Comparison of ENCODE assay signal across 37 cellular contexts in genomic region chr19:45351401-45351952, GRCh38. TPM values are rescaled to one million over a fixed set of nuclear protein-coding genes. Genes with fewer than 3 reads are reported as not detected.
"Had no signal": no experiment of that assay in that cellular context is flagged by ENCODE, and none has a peak within 500 bp of the region (broad histone marks: within the 10 kb centered on the region; RNA-seq: fewer than 3 reads in every experiment).

No MANE protein-coding gene starts in this region.

- H3K4me3 ChIP-seq: PC-9, SJSA1 had no signal

- H3K27me3 Mint-ChIP-seq: activated CD4-positive, alpha-beta T cell treated with anti-CD3 and anti-CD28 coated beads for 36 hours; activated CD4-positive, alpha-beta T cell treated with anti-CD3 and anti-CD28 coated beads, Interleukin-2, amount 10 ng/mL, durations not matched to agents 7 days and 5 days had no signal

- FAIRE-seq: TTC549 had no signal

- H3K4me1 ChIP-seq: SJSA1 had no signal

- H3K4me3 Mint-ChIP-seq: activated CD4-positive, alpha-beta T cell treated with anti-CD3 and anti-CD28 coated beads for 36 hours; activated CD4-positive, alpha-beta T cell treated with anti-CD3 and anti-CD28 coated beads, Interleukin-2, amount 10 ng/mL, durations not matched to agents 7 days and 5 days; activated CD8-positive, alpha-beta T cell treated with anti-CD3 and anti-CD28 coated beads, Interleukin-2, amount 10 ng/mL, durations not matched to agents 7 days and 5 days; activated naive CD8-positive, alpha-beta T cell treated with anti-CD3 and anti-CD28 coated beads for 36 hours; activated T-cell treated with anti-CD3 and anti-CD28 coated beads, Interleukin-2, amount 50 U/mL, for 4 hours; activated T-helper 1 cell treated with anti-CD3 and anti-CD28 coated beads, Interleukin-12 subunit alpha, Interleukin-12 subunit beta, Interleukin-2, Interleukin-4 antibody, amounts not matched to agents 30 ng/mL and 10 ng/mL and 1 ng/mL, durations not matched to agents 14 hours and 24 hours and 36 hours; T-helper 1 cell treated with Interleukin-12 subunit alpha and Interleukin-12 subunit beta and Interleukin-4 antibody, amounts not matched to agents 30 μg/mL and 1 μg/mL, for 36 hours; T-helper 2 cell treated with Interferon-gamma antibody and Interleukin-4, amounts not matched to agents 5 μg/mL and 100 μg/mL, for 36 hours; WTC11 had no signal

- H3K9me3 ChIP-seq: SK-N-SH had no signal

- H3K4me1 Mint-ChIP-seq: activated CD4-positive, alpha-beta T cell treated with anti-CD3 and anti-CD28 coated beads for 36 hours; activated CD4-positive, alpha-beta T cell treated with anti-CD3 and anti-CD28 coated beads, Interleukin-2, amount 10 ng/mL, durations not matched to agents 7 days and 5 days; activated naive CD8-positive, alpha-beta T cell treated with anti-CD3 and anti-CD28 coated beads for 36 hours had no signal

- H3K27ac Mint-ChIP-seq: activated CD4-positive, alpha-beta T cell treated with anti-CD3 and anti-CD28 coated beads for 36 hours; activated CD4-positive, alpha-beta T cell treated with anti-CD3 and anti-CD28 coated beads, Interleukin-2, amount 10 ng/mL, durations not matched to agents 7 days and 5 days; activated CD8-positive, alpha-beta T cell treated with anti-CD3 and anti-CD28 coated beads, Interleukin-2, amount 10 ng/mL, durations not matched to agents 7 days and 5 days; activated naive CD8-positive, alpha-beta T cell treated with anti-CD3 and anti-CD28 coated beads for 36 hours; activated T-helper 1 cell treated with anti-CD3 and anti-CD28 coated beads, Interleukin-12 subunit alpha, Interleukin-12 subunit beta, Interleukin-2, Interleukin-4 antibody, amounts not matched to agents 30 ng/mL and 10 ng/mL and 1 ng/mL, durations not matched to agents 14 hours and 24 hours and 36 hours; T-helper 1 cell treated with Interleukin-12 subunit alpha and Interleukin-12 subunit beta and Interleukin-4 antibody, amounts not matched to agents 30 μg/mL and 1 μg/mL, for 36 hours; T-helper 2 cell treated with Interferon-gamma antibody and Interleukin-4, amounts not matched to agents 5 μg/mL and 100 μg/mL, for 36 hours; WTC11 had no signal

- H3K27me3 ChIP-seq: brain microvascular endothelial cell, SJSA1 had no signal

- H3K9me3 Mint-ChIP-seq: activated CD4-positive, alpha-beta T cell treated with anti-CD3 and anti-CD28 coated beads, Interleukin-2, amount 10 ng/mL, durations not matched to agents 7 days and 5 days; activated naive CD8-positive, alpha-beta T cell treated with anti-CD3 and anti-CD28 coated beads for 36 hours; activated T-cell treated with anti-CD3 and anti-CD28 coated beads, Interleukin-2, amount 50 U/mL, for 4 hours; activated T-helper 1 cell treated with anti-CD3 and anti-CD28 coated beads, Interleukin-12 subunit alpha, Interleukin-12 subunit beta, Interleukin-2, Interleukin-4 antibody, amounts not matched to agents 30 ng/mL and 10 ng/mL and 1 ng/mL, durations not matched to agents 14 hours and 24 hours and 36 hours; T-helper 1 cell treated with Interleukin-12 subunit alpha and Interleukin-12 subunit beta and Interleukin-4 antibody, amounts not matched to agents 30 μg/mL and 1 μg/mL, for 36 hours; T-helper 2 cell treated with Interferon-gamma antibody and Interleukin-4, amounts not matched to agents 5 μg/mL and 100 μg/mL, for 36 hours; WTC11 had no signal

- DNase-seq: activated CD4-positive, alpha-beta T cell treated with anti-CD3 and anti-CD28 coated beads for 36 hours; activated CD4-positive, alpha-beta T cell treated with anti-CD3 and anti-CD28 coated beads, Interleukin-2, amount 10 ng/mL, durations not matched to agents 7 days and 5 days; activated CD4-positive, alpha-beta T cell treated with anti-CD3 and anti-CD28 coated beads, Interleukin-2, amount 50 U/mL, for 48 hours; activated CD8-positive, alpha-beta memory T cell treated with anti-CD3 and anti-CD28 coated beads, Interleukin-2, amount 50 U/mL, for 4 hours; activated CD8-positive, alpha-beta T cell treated with anti-CD3 and anti-CD28 coated beads, Interleukin-2, amount 10 ng/mL, durations not matched to agents 7 days and 5 days; activated effector memory CD4-positive, alpha-beta T cell treated with Interleukin-2 at 50 U/mL for 16 hours; activated naive CD4-positive, alpha-beta T cell; activated naive CD4-positive, alpha-beta T cell treated with anti-CD3 and anti-CD28 coated beads, Interleukin-2, amount 50 U/mL, for 16 hours; activated naive CD8-positive, alpha-beta T cell treated with anti-CD3 and anti-CD28 coated beads for 36 hours; activated T-cell treated with anti-CD3 and anti-CD28 coated beads for 4 hours; activated T-cell treated with anti-CD3 and anti-CD28 coated beads, Interleukin-2, amount 50 U/mL, for 4 hours; amniotic stem cell; aorta; brain microvascular endothelial cell; central memory CD4-positive, alpha-beta T cell; Karpas-422; NCI-H1105; NCI-H1417 treated with DMSO at 0.1 percent for 48 hours; NCI-H187 treated with DMSO at 0.1 percent for 48 hours; NCI-H2081; NCI-H2171 treated with DMSO at 0.1 percent for 48 hours; NCI-H2227 treated with DMSO at 0.1 percent for 48 hours; NCI-H446; NCI-H510A treated with DMSO at 0.1 percent for 48 hours; NCI-H748 treated with DMSO at 0.1 percent for 48 hours; NK-92 treated with Interleukin-12 subunit alpha and Interleukin-12 subunit beta, amount 100 ng/mL, for 24 hours; PC-9; SHP77 treated with DMSO at 0.1 percent for 48 hours; SK-N-SH had no signal

- ATAC-seq: activated CD4-positive, alpha-beta T cell treated with anti-CD3 and anti-CD28 coated beads for 36 hours; activated CD4-positive, CD25-positive, alpha-beta regulatory T cell treated with anti-CD3 and anti-CD28 coated beads, Interleukin-2, amount 50 U/mL, for 24 hours; activated CD8-positive, alpha-beta T cell treated with anti-CD3 and anti-CD28 coated beads, Interleukin-2, amount 10 ng/mL, durations not matched to agents 7 days and 5 days; activated T-cell treated with anti-CD3 and anti-CD28 coated beads, Interleukin-2, amount 50 U/mL, for 4 hours; WTC11 had no signal

- H3K27ac ChIP-seq: brain microvascular endothelial cell, PC-9, SJSA1 had no signal

RNA-seq across cellular contexts. Expression of gene KLC3, which starts 10.9 kb away (rescaled TPM):
- total RNA-seq: activated CD4-positive, alpha-beta T cell treated with anti-CD3 and anti-CD28 coated beads, Interleukin-2, amount 10 ng/mL, durations not matched to agents 7 days and 5 days; activated CD8-positive, alpha-beta T cell treated with anti-CD3 and anti-CD28 coated beads, Interleukin-2, amount 10 ng/mL, durations not matched to agents 7 days and 5 days; activated naive CD8-positive, alpha-beta T cell treated with anti-CD3 and anti-CD28 coated beads for 36 hours; activated T-cell treated with anti-CD3 and anti-CD28 coated beads, Interleukin-2, amount 50 U/mL, for 4 hours; activated T-helper 1 cell treated with anti-CD3 and anti-CD28 coated beads, Interleukin-12 subunit alpha, Interleukin-12 subunit beta, Interleukin-2, Interleukin-4 antibody, amounts not matched to agents 30 ng/mL and 10 ng/mL and 1 ng/mL, durations not matched to agents 14 hours and 24 hours and 36 hours; aorta had no signal

RNA-seq across cellular contexts. Expression of gene CKM, which starts 28.8 kb away (rescaled TPM):
- total RNA-seq: activated CD4-positive, alpha-beta T cell treated with anti-CD3 and anti-CD28 coated beads for 36 hours; activated CD4-positive, alpha-beta T cell treated with anti-CD3 and anti-CD28 coated beads, Interleukin-2, amount 10 ng/mL, durations not matched to agents 7 days and 5 days; activated CD8-positive, alpha-beta T cell treated with anti-CD3 and anti-CD28 coated beads, Interleukin-2, amount 10 ng/mL, durations not matched to agents 7 days and 5 days; activated naive CD8-positive, alpha-beta T cell treated with anti-CD3 and anti-CD28 coated beads for 36 hours; activated T-cell treated with anti-CD3 and anti-CD28 coated beads, Interleukin-2, amount 50 U/mL, for 4 hours; activated T-helper 1 cell treated with anti-CD3 and anti-CD28 coated beads, Interleukin-12 subunit alpha, Interleukin-12 subunit beta, Interleukin-2, Interleukin-4 antibody, amounts not matched to agents 30 ng/mL and 10 ng/mL and 1 ng/mL, durations not matched to agents 14 hours and 24 hours and 36 hours; aorta; MCF 10A; PC-9; SJSA1; WTC11 had no signal
